20 cellular contexts compared by ENCODE assay signal in the genomic region with DNA sequence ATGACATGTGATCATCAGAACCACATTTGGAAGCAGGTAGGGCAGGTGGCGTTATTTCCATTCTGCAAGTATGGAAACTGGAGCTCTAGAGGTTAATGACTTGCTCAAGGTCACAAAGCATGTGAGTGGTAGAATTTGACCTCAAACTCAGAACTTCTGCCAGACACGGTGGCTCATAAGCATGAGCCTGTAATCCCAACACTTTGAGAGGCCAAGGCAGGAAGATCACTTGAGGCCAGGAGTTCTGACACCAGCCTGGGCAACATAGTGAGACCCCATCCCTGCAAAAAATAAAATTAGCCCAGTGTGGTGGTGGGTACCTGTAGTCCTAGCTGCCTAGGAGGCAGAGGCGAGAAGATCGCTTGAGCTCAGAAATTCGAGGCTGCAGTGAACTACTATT.
DNase-seq lines count a peak whose midpoint lies in the region; ATAC-seq and TF ChIP-seq lines count a peak whose summit lies in the region.
"Had no signal": no experiment of that assay in that cellular context is flagged by ENCODE, and none has a peak within 500 bp of the region (broad histone marks: within the 10 kb centered on the region; RNA-seq: fewer than 3 reads in every experiment).

No MANE protein-coding gene starts in this region.

- no TSS peak for BruUV-seq in A673 (replicated peaks; lab: Mats Ljungman, UMichigan)

- CTCF ChIA-PET in A673 (lab: Charles Lee): no interaction called here

- H3K4me3 ChIP-seq in right atrium auricular region: no peak overlapping the region
- no peak overlapping the region for H3K4me3 ChIP-seq in gastroesophageal sphincter
- H3K4me3 ChIP-seq in gastrocnemius medialis: no peak overlapping the region
- H3K4me3 ChIP-seq in A673 (ENCODE audit: low read depth, low read length, poor library complexity, severe bottlenecking): no peak overlapping the region
- H3K4me3 ChIP-seq: tibial nerve had no signal

- TF ChIP-seq CTCF in right atrium auricular region (IDR thresholded peaks at IDR 0.05): no peak
- TF ChIP-seq CTCF in gastroesophageal sphincter (IDR thresholded peaks at IDR 0.05): no peak
- TF ChIP-seq CTCF in gastrocnemius medialis (IDR thresholded peaks at IDR 0.05 in 4 of 5, conservative IDR thresholded peaks at IDR 0.05 in 1 of 5): no peak
- TF ChIP-seq CTCF in A673 (conservative IDR thresholded peaks at IDR 0.05; ENCODE audit: low read depth, low read length): no peak

- peak overlapping the region; percentile 79 to 84 for H3K27ac ChIP-seq in right atrium auricular region
- H3K27ac ChIP-seq in gastroesophageal sphincter: peak overlapping the region in 3 of 4 donors; percentile 29 to 62 (median 55)
- H3K27ac ChIP-seq in gastrocnemius medialis: peak overlapping the region; percentile 77 to 89 (median 81)
- H3K27ac ChIP-seq in A673 (ENCODE audit: low read depth, low read length, poor library complexity, severe bottlenecking): no peak overlapping the region

- in situ Hi-C loops in gastrocnemius medialis (cut with MboI; ENCODE audit: low sequenced_read_pairs in 4 of 4): no loop called here

- ATAC-seq in left cardiac atrium (no peak), gastroesophageal sphincter (no peak), gastrocnemius medialis (peak in 1 of 2 donors; percentile 17)
- ATAC-seq: activated naive CD4-positive, alpha-beta T cell treated with anti-CD3 and anti-CD28 coated beads, Interleukin-2, amount 50 U/mL, for 72 hours; activated T-cell treated with anti-CD3 and anti-CD28 coated beads, Interleukin-2, amount 50 U/mL, for 4 hours; HepG2; natural killer cell had no signal

- POLR2A ChIA-PET in A673 (lab: Charles Lee; ENCODE audit: low non-redundant PET): no interaction called here

- H3K9me3 ChIP-seq in right atrium auricular region (no peaks in the 10 kb centered on the region), gastroesophageal sphincter (no peaks in the 10 kb centered on the region), gastrocnemius medialis (no peaks in the 10 kb centered on the region), A673 (ENCODE audit: low read depth, low read length, poor library complexity, severe bottlenecking) (no peaks in the 10 kb centered on the region)
- H3K9me3 ChIP-seq: tibial nerve had no signal

- WGBS in gastroesophageal sphincter (ENCODE audit: low coverage in 1 of 2), 2 donors: 78 to 93% methylated on average over 4 to 5 of the region's 5 CpGs

- TF ChIP-seq POLR2A in gastroesophageal sphincter (IDR thresholded peaks at IDR 0.05) (no peak), gastrocnemius medialis (IDR thresholded peaks at IDR 0.05) (no peak)

- H3K36me3 ChIP-seq in right atrium auricular region (no peaks in the 10 kb centered on the region), gastroesophageal sphincter (no peaks in the 10 kb centered on the region), gastrocnemius medialis (no peaks in the 10 kb centered on the region), A673 (ENCODE audit: insufficient read depth, low read length, poor library complexity, severe bottlenecking) (no peaks in the 10 kb centered on the region)
- H3K36me3 ChIP-seq: tibial nerve had no signal

- DNase-seq in right atrium auricular region (ENCODE audit: low spot score) (no peak), left cardiac atrium (no peak), gastrocnemius medialis (no peak), A673 (ENCODE audit: low spot score) (no peak), DMS114 treated with DMSO at 0.1 percent for 48 hours (lab: John Stamatoyannopoulos, UW; ENCODE audit: unreplicated experiment) (no peak), NCI-H510A treated with DMSO at 0.1 percent for 48 hours (lab: John Stamatoyannopoulos, UW) (no peak)
- no peak for DNase-seq in stimulated activated naive CD4-positive, alpha-beta T cell treated with Interleukin-2 at 50 U/mL for 16 hours (lab: John Stamatoyannopoulos, UW)
- DNase-seq: activated CD4-positive, alpha-beta T cell treated with anti-CD3 and anti-CD28 coated beads, Interleukin-2, amount 50 U/mL, for 4 hours; activated T-cell treated with anti-CD3 and anti-CD28 coated beads, Interleukin-2, amount 50 U/mL, for 4 hours; caudate nucleus; CD8-positive, alpha-beta memory T cell; effector memory CD4-positive, alpha-beta T cell; natural killer cell; NCI-H187 treated with DMSO at 0.1 percent for 48 hours; NCI-H510A; stimulated activated CD4-positive, alpha-beta T cell treated with anti-CD3 and anti-CD28 coated beads, Interleukin-2, amount 100 ng/mL, for 48 hours had no signal

- H3K4me1 ChIP-seq in right atrium auricular region (peaks cover 0 to 71% of the 10 kb centered on the region in 2 donors), gastroesophageal sphincter (peaks cover 4 to 43% (median 8%) of the 10 kb centered on the region in 3 donors), gastrocnemius medialis (peaks cover 50 to 57% of the 10 kb centered on the region in 2 donors), A673 (ENCODE audit: insufficient read depth, low read length, poor library complexity, severe bottlenecking) (peaks cover 56% of the 10 kb centered on the region)

- H3K27me3 ChIP-seq in right atrium auricular region (no peaks in the 10 kb centered on the region), gastroesophageal sphincter (no peaks in the 10 kb centered on the region), gastrocnemius medialis (no peaks in the 10 kb centered on the region), A673 (replicated peaks; ENCODE audit: insufficient read depth, low read depth, low read length, poor library complexity) (no peaks in the 10 kb centered on the region)

- intact Hi-C loops in left cardiac atrium (cut with DNase I): no loop called here
- intact Hi-C loops in gastrocnemius medialis (cut with DNase I; ENCODE audit: low total_unique reads): loop anchor here (5.0 kb wide), 1 partner anchor 196 kb away; no protein-coding TSS in a partner anchor
- intact Hi-C loops in A673 (cut with micrococcal nuclease; ENCODE audit: unreplicated experiment): no loop called here

- no peak for TF ChIP-seq EP300 in gastroesophageal sphincter (IDR thresholded peaks at IDR 0.05)
